13 cellular contexts compared by ENCODE assay signal in the genomic region with DNA sequence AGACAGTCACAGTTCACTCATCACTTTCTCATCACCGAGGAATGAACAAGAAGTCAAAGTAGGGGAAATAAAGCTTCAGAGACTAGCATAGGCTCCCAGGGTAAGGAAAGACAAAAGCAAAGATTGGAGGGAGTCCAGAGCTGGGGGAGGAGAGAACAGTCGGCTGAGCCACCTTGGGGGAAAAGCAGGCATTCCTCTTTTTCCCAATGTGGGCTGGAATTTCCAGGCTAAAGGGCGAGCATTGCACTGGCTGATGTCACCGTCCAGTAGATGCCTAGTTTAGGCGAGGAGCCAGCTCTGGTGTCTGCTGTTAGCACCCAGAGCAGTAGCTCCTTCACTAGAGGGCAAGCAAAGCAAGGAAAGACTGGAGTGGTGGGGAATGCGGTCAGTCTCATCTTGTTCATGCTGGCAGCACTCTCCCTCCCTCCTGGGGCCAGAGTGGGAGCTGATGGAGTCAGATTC. TPM values are rescaled to one million over a fixed set of nuclear protein-coding genes. Genes with fewer than 3 reads are reported as not detected.
DNase-seq lines count a peak whose midpoint lies in the region; ATAC-seq and TF ChIP-seq lines count a peak whose summit lies in the region.
"Had no signal": no experiment of that assay in that cellular context is flagged by ENCODE, and none has a peak within 500 bp of the region (broad histone marks: within the 10 kb centered on the region; RNA-seq: fewer than 3 reads in every experiment).

No MANE protein-coding gene starts in this region.

- no TSS peak for BruUV-seq in Calu3 (replicated peaks; lab: Mats Ljungman, UMichigan)

- no peaks in the 10 kb centered on the region for H3K9me3 ChIP-seq in HUES48 (ENCODE audit: control insufficient read depth, insufficient read depth, low read length)
- no peaks in the 10 kb centered on the region for H3K9me3 ChIP-seq in left lung
- H3K9me3 ChIP-seq: mucosa of descending colon, upper lobe of left lung had no signal

- no peaks in the 10 kb centered on the region for H3K27me3 ChIP-seq in HUES48 (ENCODE audit: control insufficient read depth, insufficient read depth, low read length)
- H3K27me3 ChIP-seq in left lung: peaks cover 0 to 39% of the 10 kb centered on the region in 2 donors
- H3K27me3 ChIP-seq: upper lobe of left lung had no signal

- H3K4me3 Mint-ChIP-seq in Calu3 (ENCODE audit: low read depth, unreplicated experiment): no peak overlapping the region
- no peak overlapping the region for H3K4me3 Mint-ChIP-seq in chondrocyte (ENCODE audit: unreplicated experiment)
- H3K4me3 Mint-ChIP-seq in activated CD4-positive, alpha-beta T cell treated with anti-CD3 and anti-CD28 coated beads, Interleukin-2, amount 10 ng/mL, durations not matched to agents 24 days and 14 days: no peak overlapping the region

- H3K36me3 ChIP-seq in HUES48 (ENCODE audit: control insufficient read depth, insufficient read depth, low read length): no peaks in the 10 kb centered on the region
- no peaks in the 10 kb centered on the region for H3K36me3 ChIP-seq in left lung
- H3K36me3 ChIP-seq: upper lobe of left lung had no signal

- peak; percentile 21 for DNase-seq in Calu3
- DNase-seq in chondrocyte (ENCODE audit: low spot score): no peak
- DNase-seq in left lung: no peak
- no peak for DNase-seq in DMS79 (lab: John Stamatoyannopoulos, UW)
- no peak for DNase-seq in ureter (ENCODE audit: low spot score)
- no peak for DNase-seq in activated CD4-positive, alpha-beta T cell treated with anti-CD3 and anti-CD28 coated beads, Interleukin-2, amount 10 ng/mL, durations not matched to agents 24 days and 14 days
- no peak for DNase-seq in DMS153 treated with DMSO at 0.1 percent for 48 hours (lab: John Stamatoyannopoulos, UW; ENCODE audit: unreplicated experiment)
- DNase-seq: mucosa of descending colon, NCI-H2171 treated with DMSO at 0.1 percent for 48 hours, upper lobe of left lung had no signal

- CTCF ChIA-PET in Calu3 (lab: Charles Lee): interaction anchor here (0.8 kb wide), 1 partner anchor 47 kb away, joined by 3 read pairs; no protein-coding TSS in a partner anchor

- H3K4me1 Mint-ChIP-seq in Calu3 (ENCODE audit: low read depth, unreplicated experiment) (peaks cover 18% of the 10 kb centered on the region), chondrocyte (ENCODE audit: low read depth) (peaks cover 23% of the 10 kb centered on the region)
- H3K4me1 Mint-ChIP-seq in activated CD4-positive, alpha-beta T cell treated with anti-CD3 and anti-CD28 coated beads, Interleukin-2, amount 10 ng/mL, durations not matched to agents 24 days and 14 days: peaks cover 4% of the 10 kb centered on the region

- TF ChIP-seq CTCF in Calu3 (IDR thresholded peaks at IDR 0.05; ENCODE audit: unreplicated experiment) (no peak), chondrocyte (IDR thresholded peaks at IDR 0.05) (peak; percentile 48), left lung (IDR thresholded peaks at IDR 0.05) (no peak)

- intact Hi-C loops in Calu3 (cut with micrococcal nuclease; ENCODE audit: unreplicated experiment): loop anchor here (5.0 kb wide), 1 partner anchor 65 kb away; no protein-coding TSS in a partner anchor
- intact Hi-C loops in left lung (cut with DNase I): no loop called here
- intact Hi-C loops in activated CD4-positive, alpha-beta T cell treated with anti-CD3 and anti-CD28 coated beads, Interleukin-2, amount 10 ng/mL, durations not matched to agents 24 days and 14 days (cut with micrococcal nuclease): no loop called here

- no peak overlapping the region for H3K9ac ChIP-seq in HUES48 (ENCODE audit: low read depth, low read length)

- H3K27ac ChIP-seq in HUES48 (ENCODE audit: low read depth, low read length): peak overlapping the region; percentile 7
- no peak overlapping the region for H3K27ac ChIP-seq in left lung
- H3K27ac ChIP-seq: upper lobe of left lung had no signal

- H3K4me3 ChIP-seq in HUES48 (ENCODE audit: low read depth, low read length) (no peak overlapping the region), left lung (no peak overlapping the region)
- H3K4me3 ChIP-seq: mucosa of descending colon, upper lobe of left lung had no signal

- H3K36me3 Mint-ChIP-seq in Calu3 (ENCODE audit: insufficient read depth, unreplicated experiment) (no peaks in the 10 kb centered on the region), chondrocyte (ENCODE audit: low read depth) (no peaks in the 10 kb centered on the region)
- no peaks in the 10 kb centered on the region for H3K36me3 Mint-ChIP-seq in activated CD4-positive, alpha-beta T cell treated with anti-CD3 and anti-CD28 coated beads, Interleukin-2, amount 10 ng/mL, durations not matched to agents 24 days and 14 days (ENCODE audit: low read depth)

- H3K27ac Mint-ChIP-seq in Calu3 (ENCODE audit: unreplicated experiment) (peak overlapping the region; percentile 14), chondrocyte (ENCODE audit: unreplicated experiment) (peak overlapping the region; percentile 30)
- H3K27ac Mint-ChIP-seq in activated CD4-positive, alpha-beta T cell treated with anti-CD3 and anti-CD28 coated beads, Interleukin-2, amount 10 ng/mL, durations not matched to agents 24 days and 14 days: no peak overlapping the region
- H3K27ac Mint-ChIP-seq: activated T-helper 2 cell treated with anti-CD3 and anti-CD28 coated beads, Interferon-gamma antibody, Interleukin-2, Interleukin-4, amounts not matched to agents 10 μg/mL and 5 μg/mL and 100 μg/mL, durations not matched to agents 14 hours and 24 hours and 36 hours had no signal

- peak; percentile 16 for ATAC-seq in left lung
- ATAC-seq: mucosa of descending colon had no signal

- no peaks in the 10 kb centered on the region for H3K27me3 Mint-ChIP-seq in Calu3 (ENCODE audit: unreplicated experiment)
- H3K27me3 Mint-ChIP-seq in chondrocyte (ENCODE audit: low read depth): peaks cover 42% of the 10 kb centered on the region
- peaks cover 20% of the 10 kb centered on the region for H3K27me3 Mint-ChIP-seq in activated CD4-positive, alpha-beta T cell treated with anti-CD3 and anti-CD28 coated beads, Interleukin-2, amount 10 ng/mL, durations not matched to agents 24 days and 14 days

- H3K9me3 Mint-ChIP-seq in Calu3 (ENCODE audit: low read depth, unreplicated experiment) (no peaks in the 10 kb centered on the region), chondrocyte (ENCODE audit: low read depth) (no peaks in the 10 kb centered on the region)
- no peaks in the 10 kb centered on the region for H3K9me3 Mint-ChIP-seq in activated CD4-positive, alpha-beta T cell treated with anti-CD3 and anti-CD28 coated beads, Interleukin-2, amount 10 ng/mL, durations not matched to agents 24 days and 14 days
- H3K9me3 Mint-ChIP-seq: activated T-helper 2 cell treated with anti-CD3 and anti-CD28 coated beads, Interferon-gamma antibody, Interleukin-2, Interleukin-4, amounts not matched to agents 10 μg/mL and 5 μg/mL and 100 μg/mL, durations not matched to agents 14 hours and 24 hours and 36 hours had no signal

- peaks cover 8% of the 10 kb centered on the region for H3K4me1 ChIP-seq in HUES48 (ENCODE audit: control insufficient read depth, insufficient read depth, low read length)
- no peaks in the 10 kb centered on the region for H3K4me1 ChIP-seq in left lung
- H3K4me1 ChIP-seq: upper lobe of left lung had no signal

RNA-seq across cellular contexts. Expression of a gene that starts 8.5 kb away (rescaled TPM):
- total RNA-seq in Calu3 (2022) (not detected in 2 replicates), chondrocyte (not detected in 3 replicates), left lung (not detected), ureter (not detected)
- total RNA-seq in activated CD4-positive, alpha-beta T cell treated with anti-CD3 and anti-CD28 coated beads, Interleukin-2, amount 10 ng/mL, durations not matched to agents 24 days and 14 days: not detected in 2 replicates
- total RNA-seq: activated T-helper 2 cell treated with anti-CD3 and anti-CD28 coated beads, Interferon-gamma antibody, Interleukin-2, Interleukin-4, amounts not matched to agents 10 μg/mL and 5 μg/mL and 100 μg/mL, durations not matched to agents 14 hours and 24 hours and 36 hours; mucosa of descending colon; T-helper 2 cell treated with Interferon-gamma antibody and Interleukin-4, amounts not matched to agents 100 ng/mL and 5 ng/mL, for 36 hours; upper lobe of left lung had no signal

RNA-seq across cellular contexts. Expression of a gene that starts 9.3 kb away (rescaled TPM):
- 2.2 and 5.6 TPM in 2 replicates for total RNA-seq in Calu3 (2022)
- total RNA-seq in chondrocyte: not detected in 3 replicates
- not detected for total RNA-seq in left lung
- 0.36 TPM for total RNA-seq in ureter
- total RNA-seq in activated CD4-positive, alpha-beta T cell treated with anti-CD3 and anti-CD28 coated beads, Interleukin-2, amount 10 ng/mL, durations not matched to agents 24 days and 14 days: not detected in 2 replicates
- total RNA-seq: activated T-helper 2 cell treated with anti-CD3 and anti-CD28 coated beads, Interferon-gamma antibody, Interleukin-2, Interleukin-4, amounts not matched to agents 10 μg/mL and 5 μg/mL and 100 μg/mL, durations not matched to agents 14 hours and 24 hours and 36 hours; mucosa of descending colon; T-helper 2 cell treated with Interferon-gamma antibody and Interleukin-4, amounts not matched to agents 100 ng/mL and 5 ng/mL, for 36 hours had no signal

RNA-seq across cellular contexts. Expression of a gene that starts 31.0 kb away (rescaled TPM):
- not detected in 2 replicates for total RNA-seq in Calu3 (2022)
- total RNA-seq in chondrocyte: not detected in 3 replicates
- not detected for total RNA-seq in left lung
- 0.39 TPM for total RNA-seq in ureter
- total RNA-seq in activated CD4-positive, alpha-beta T cell treated with anti-CD3 and anti-CD28 coated beads, Interleukin-2, amount 10 ng/mL, durations not matched to agents 24 days and 14 days: not detected in 2 replicates
- total RNA-seq: activated T-helper 2 cell treated with anti-CD3 and anti-CD28 coated beads, Interferon-gamma antibody, Interleukin-2, Interleukin-4, amounts not matched to agents 10 μg/mL and 5 μg/mL and 100 μg/mL, durations not matched to agents 14 hours and 24 hours and 36 hours; T-helper 2 cell treated with Interferon-gamma antibody and Interleukin-4, amounts not matched to agents 100 ng/mL and 5 ng/mL, for 36 hours; upper lobe of left lung had no signal

RNA-seq across cellular contexts. Expression of a gene that starts 36.5 kb away (rescaled TPM):
- not detected in 2 replicates for total RNA-seq in Calu3 (2022)
- not detected in 3 replicates for total RNA-seq in chondrocyte
- total RNA-seq in left lung: not detected
- not detected for total RNA-seq in ureter
- total RNA-seq in activated CD4-positive, alpha-beta T cell treated with anti-CD3 and anti-CD28 coated beads, Interleukin-2, amount 10 ng/mL, durations not matched to agents 24 days and 14 days: not detected in 2 replicates
- total RNA-seq: activated T-helper 2 cell treated with anti-CD3 and anti-CD28 coated beads, Interferon-gamma antibody, Interleukin-2, Interleukin-4, amounts not matched to agents 10 μg/mL and 5 μg/mL and 100 μg/mL, durations not matched to agents 14 hours and 24 hours and 36 hours; mucosa of descending colon; T-helper 2 cell treated with Interferon-gamma antibody and Interleukin-4, amounts not matched to agents 100 ng/mL and 5 ng/mL, for 36 hours; upper lobe of left lung had no signal

RNA-seq across cellular contexts. Expression of a gene that starts 50.4 kb away (rescaled TPM):
- total RNA-seq in Calu3 (2022) (0.24 TPM in 1 of 2 replicates, not detected in the other), chondrocyte (not detected in 3 replicates), left lung (10 to 100 TPM; 24.4 to 32.0 TPM), ureter (28.7 TPM)
- total RNA-seq in activated CD4-positive, alpha-beta T cell treated with anti-CD3 and anti-CD28 coated beads, Interleukin-2, amount 10 ng/mL, durations not matched to agents 24 days and 14 days: not detected in 2 replicates
- total RNA-seq: activated T-helper 2 cell treated with anti-CD3 and anti-CD28 coated beads, Interferon-gamma antibody, Interleukin-2, Interleukin-4, amounts not matched to agents 10 μg/mL and 5 μg/mL and 100 μg/mL, durations not matched to agents 14 hours and 24 hours and 36 hours; T-helper 2 cell treated with Interferon-gamma antibody and Interleukin-4, amounts not matched to agents 100 ng/mL and 5 ng/mL, for 36 hours had no signal
